ENCODE assay signal across 18 cellular contexts in genomic region chr1:221180694-221181368, GRCh38.
A peak's percentile ranks its signal among the peaks of the same experiment; 100 is the strongest.
DNase-seq lines count a peak whose midpoint lies in the region; ATAC-seq and TF ChIP-seq lines count a peak whose summit lies in the region.
"Had no signal": no experiment of that assay in that cellular context is flagged by ENCODE, and none has a peak within 500 bp of the region (broad histone marks: within the 10 kb centered on the region; RNA-seq: fewer than 3 reads in every experiment).

No MANE protein-coding gene starts in this region.

- in situ Hi-C loops in HAP-1 (cut with MboI; ENCODE audit: low sequenced_read_pairs) (no loop called here), mammary epithelial cell (cut with MboI; ENCODE audit: low sequenced_read_pairs in 2 of 2) (no loop called here)

- H3K4me1 ChIP-seq in HAP-1 = no peaks in the 10 kb centered on the region
- H3K4me1 ChIP-seq in mammary epithelial cell (ENCODE audit: insufficient read depth, low read length) = no peaks in the 10 kb centered on the region
- H3K4me1 ChIP-seq: Caco-2 had no signal

- H3K9me3 ChIP-seq in HAP-1 (no peaks in the 10 kb centered on the region), mammary epithelial cell (replicated peaks; ENCODE audit: insufficient read depth, low read length) (no peaks in the 10 kb centered on the region)
- H3K9me3 ChIP-seq: BLaER1, Caco-2 had no signal

- intact Hi-C loops in mammary epithelial cell (cut with micrococcal nuclease) = no loop called here

- H4K20me1 ChIP-seq in mammary epithelial cell (ENCODE audit: insufficient read depth, low read length) = no peaks in the 10 kb centered on the region
- H4K20me1 ChIP-seq: BLaER1 had no signal

- no TSS peak for BruUV-seq in mammary epithelial cell (replicated peaks; lab: Mats Ljungman, UMichigan)

- H3K27ac ChIP-seq in mammary epithelial cell (ENCODE audit: insufficient read depth, low read depth, low read length) = no peak overlapping the region
- H3K27ac ChIP-seq: BLaER1, C4-2B had no signal

- no peak for TF ChIP-seq CTCF in omental fat pad (IDR thresholded peaks at IDR 0.05)
- TF ChIP-seq CTCF in mammary epithelial cell (conservative IDR thresholded peaks at IDR 0.05 in 1 of 2, IDR thresholded peaks at IDR 0.05 in 1 of 2; ENCODE audit: extremely low read depth in 1 of 2, insufficient read depth in 1 of 2, low read depth in 1 of 2, low read length in 2 of 2) = no peak

- H3K36me3 ChIP-seq in HAP-1 (replicated peaks) (no peaks in the 10 kb centered on the region), mammary epithelial cell (ENCODE audit: insufficient read depth, low read length) (no peaks in the 10 kb centered on the region)
- H3K36me3 ChIP-seq: BLaER1 had no signal

- 38% methylated on average over 1 of the region's 1 CpG for WGBS in mammary epithelial cell (ENCODE audit: low coverage, missing lambda C conversion rate)

- peak; percentile 78 for DNase-seq in amniotic epithelial cell (ENCODE audit: low read depth)
- DNase-seq in kidney glomerular epithelial cell (lab: John Stamatoyannopoulos, UW) = peak; percentile 64
- no peak for DNase-seq in omental fat pad (ENCODE audit: low spot score)
- no peak for DNase-seq in HAP-1 (ENCODE audit: low spot score in 2 of 2)
- DNase-seq in DMS 273 treated with DMSO at 0.1 percent for 48 hours (lab: John Stamatoyannopoulos, UW) = no peak
- DNase-seq in mammary epithelial cell = no peak
- DNase-seq: Caco-2; CD4-positive, CD25-positive, alpha-beta regulatory T cell; CD8-positive, alpha-beta T cell; DMS79; EL; GDM1; H9; HFFc6 had no signal

- no peak overlapping the region for H3K4me2 ChIP-seq in mammary epithelial cell (ENCODE audit: insufficient read depth, low read depth, low read length)
- H3K4me2 ChIP-seq: BLaER1, GM23338 had no signal

- H3K4me3 ChIP-seq in HAP-1 (no peak overlapping the region), mammary epithelial cell (replicated peaks in 1 of 3; ENCODE audit: insufficient read depth in 1 of 3, low read depth in 2 of 3, low read length in 3 of 3) (no peak overlapping the region)
- H3K4me3 ChIP-seq: BLaER1, GM12878, GM23338 had no signal

- no peak overlapping the region for H2AFZ ChIP-seq in mammary epithelial cell (ENCODE audit: low read depth, low read length)
- H2AFZ ChIP-seq: GM23338 had no signal

- CTCF ChIA-PET in mammary epithelial cell (lab: Charles Lee; ENCODE audit: low non-redundant PET) = no interaction called here

- peak; percentile 86 for ATAC-seq in omental fat pad (ENCODE audit: low FRiP score)
- ATAC-seq: CD8-positive, alpha-beta T cell; GM12878; GM23338 had no signal

- no peak overlapping the region for H3K9ac ChIP-seq in mammary epithelial cell (ENCODE audit: insufficient read depth, low read length)
- H3K9ac ChIP-seq: BLaER1 had no signal

- H3K27me3 ChIP-seq in HAP-1 (ENCODE audit: low read depth) (no peaks in the 10 kb centered on the region), mammary epithelial cell (ENCODE audit: insufficient read depth, low read length) (peaks cover 3% of the 10 kb centered on the region)
- H3K27me3 ChIP-seq: BLaER1 had no signal

- H3K79me2 ChIP-seq in mammary epithelial cell (ENCODE audit: insufficient read depth, low read length) = no peaks in the 10 kb centered on the region

- dilution Hi-C loops in mammary epithelial cell (cut with HindIII; ENCODE audit: low sequenced_read_pairs) = no loop called here

Comparison
In these comparisons a context has a peak if more than half of its experiments do, and no peak if none do; other contexts are left out.
1. DNase-seq: peak in amniotic epithelial cell (single experiment) and kidney glomerular epithelial cell (single experiment); none in omental fat pad (single experiment), HAP-1 (0 of 2), DMS 273 treated with DMSO at 0.1 percent for 48 hours (single experiment) and mammary epithelial cell (single experiment).